ENCODE assay signal across 9 cellular contexts in the genomic region with DNA sequence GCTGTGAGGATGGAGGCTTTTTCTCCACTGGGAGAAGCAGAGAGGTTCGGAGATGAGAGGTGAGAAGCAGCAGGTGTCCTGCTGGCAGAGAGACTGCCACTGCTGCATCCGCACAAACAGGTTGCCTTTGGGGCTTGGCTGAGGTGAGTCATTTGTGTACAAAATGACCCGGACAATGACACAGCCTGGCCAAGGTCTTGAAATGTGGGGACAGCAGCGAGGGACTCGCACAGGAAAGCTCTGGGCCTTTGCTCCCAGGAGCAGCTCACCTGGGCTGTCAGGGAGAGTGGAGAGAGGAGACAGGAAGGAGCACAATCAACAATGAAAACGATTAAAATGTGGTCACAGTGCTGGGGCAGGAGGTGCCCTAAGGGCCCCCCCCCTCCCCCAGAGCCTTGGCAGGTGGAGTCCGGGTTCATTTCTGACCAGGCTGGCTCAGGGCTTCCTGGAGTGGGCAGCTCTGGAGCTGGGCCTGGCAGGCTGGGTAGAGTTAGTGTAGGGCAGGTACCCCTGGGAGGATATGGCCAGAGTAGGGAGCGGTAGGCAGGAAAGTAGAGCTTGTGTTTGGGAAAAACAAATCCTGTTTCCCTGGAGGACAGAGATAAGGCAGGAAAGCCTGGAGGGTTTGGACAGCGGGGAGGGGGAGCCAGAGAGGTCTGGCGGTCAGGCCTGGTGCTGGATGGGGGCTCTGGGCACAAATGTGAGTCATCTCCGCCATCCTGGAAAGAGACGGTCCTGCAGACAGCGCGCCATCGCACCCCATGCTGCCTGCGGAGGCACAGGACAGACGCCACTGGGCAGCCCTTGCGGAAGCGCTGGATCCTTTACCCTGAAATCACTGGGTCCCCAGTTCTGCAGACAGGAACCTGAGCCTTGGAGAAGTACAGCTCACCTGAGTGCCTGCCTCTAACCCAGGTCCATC. TPM values are rescaled to one million over a fixed set of nuclear protein-coding genes. Genes with fewer than 3 reads are reported as not detected.
DNase-seq lines count a peak whose midpoint lies in the region; ATAC-seq, FAIRE-seq and TF ChIP-seq lines count a peak whose summit lies in the region.
"Had no signal": no experiment of that assay in that cellular context is flagged by ENCODE, and none has a peak within 500 bp of the region (broad histone marks: within the 10 kb centered on the region; RNA-seq: fewer than 3 reads in every experiment).

No MANE protein-coding gene starts in this region.

- H3K9me3 ChIP-seq in kidney (ENCODE audit: control insufficient read depth in 1 of 2, low read length in 2 of 2) (peaks cover 0 to 4% of the 10 kb centered on the region in 2 donors), transverse colon (peaks cover 5 to 6% of the 10 kb centered on the region in 2 donors), ascending aorta (peaks cover 0 to 10% of the 10 kb centered on the region in 2 donors)
- H3K9me3 ChIP-seq: SJSA1 had no signal

- H3K36me3 ChIP-seq in kidney (ENCODE audit: control insufficient read depth in 1 of 2, insufficient read depth in 2 of 2, low read length in 2 of 2), result no peaks in the 10 kb centered on the region
- no peaks in the 10 kb centered on the region for H3K36me3 ChIP-seq in transverse colon
- H3K36me3 ChIP-seq in ascending aorta, result no peaks in the 10 kb centered on the region
- H3K36me3 ChIP-seq: SJSA1 had no signal

- H3K4me3 ChIP-seq in kidney (ENCODE audit: low read length in 2 of 2), result no peak overlapping the region
- no peak overlapping the region for H3K4me3 ChIP-seq in transverse colon
- no peak overlapping the region for H3K4me3 ChIP-seq in ascending aorta
- H3K4me3 ChIP-seq: SJSA1 had no signal

- H3K4me1 ChIP-seq in kidney (ENCODE audit: control insufficient read depth in 1 of 2, insufficient read depth in 1 of 2, low read depth in 1 of 2, low read length in 2 of 2) (peaks cover 15 to 34% of the 10 kb centered on the region in 2 donors), transverse colon (peaks cover 29 to 49% (median 47%) of the 10 kb centered on the region in 4 donors), ascending aorta (peaks cover 8 to 26% of the 10 kb centered on the region in 2 donors)

- intact Hi-C loops in kidney (cut with DNase I), result no loop called here
- intact Hi-C loops in transverse colon (cut with DNase I; ENCODE audit: low total_unique reads), result no loop called here
- intact Hi-C loops in ascending aorta (cut with DNase I), result no loop called here

- no peak overlapping the region for H3K27ac Mint-ChIP-seq in activated T-cell treated with anti-CD3 and anti-CD28 coated beads, Interleukin-2, amount 50 U/mL, for 72 hours
- peak overlapping the region; percentile 63 for H3K27ac Mint-ChIP-seq in activated naive CD4-positive, alpha-beta T cell treated with anti-CD3 and anti-CD28 coated beads, Interleukin-2, amount 50 U/mL, for 24 hours

- TF ChIP-seq EP300 in transverse colon (IDR thresholded peaks at IDR 0.05; ENCODE audit: low read depth), result no peak

- peaks cover 4 to 6% of the 10 kb centered on the region in 2 donors for H3K9me3 Mint-ChIP-seq in activated T-cell treated with anti-CD3 and anti-CD28 coated beads, Interleukin-2, amount 50 U/mL, for 72 hours
- H3K9me3 Mint-ChIP-seq in activated naive CD4-positive, alpha-beta T cell treated with anti-CD3 and anti-CD28 coated beads, Interleukin-2, amount 50 U/mL, for 24 hours, result peaks cover 4% of the 10 kb centered on the region

- H3K4me3 Mint-ChIP-seq in activated T-cell treated with anti-CD3 and anti-CD28 coated beads, Interleukin-2, amount 50 U/mL, for 72 hours, result peak overlapping the region; percentile 68 to 81
- H3K4me3 Mint-ChIP-seq in activated naive CD4-positive, alpha-beta T cell treated with anti-CD3 and anti-CD28 coated beads, Interleukin-2, amount 50 U/mL, for 24 hours, result peak overlapping the region; percentile 83

- no peak for DNase-seq in activated T-cell treated with anti-CD3 and anti-CD28 coated beads, Interleukin-2, amount 50 U/mL, for 72 hours
- no peak for DNase-seq in activated T-cell treated with anti-CD3 and anti-CD28 coated beads, Interleukin-2, amount 50 U/mL, for 48 hours
- DNase-seq in kidney (peak; percentile 81), transverse colon (peak; percentile 71), ascending aorta (ENCODE audit: low spot score in 2 of 2) (no peak)

- in situ Hi-C loops in transverse colon (cut with MboI; ENCODE audit: low pct_ligation_motif_present in 1 of 4, low pct_unique_long_range_greater_than_20kb in 1 of 4, low sequenced_read_pairs in 3 of 4), result loop anchor here in 3 of 4 donors (25.0 kb wide), 3 partner anchors 137 to 187 kb away; a partner anchor contains a TSS

- TF ChIP-seq CTCF in kidney (IDR thresholded peaks at IDR 0.05; ENCODE audit: borderline replicate concordance, extremely low read depth, insufficient read depth), result no peak
- TF ChIP-seq CTCF in transverse colon (IDR thresholded peaks at IDR 0.05), result peak in 1 of 5 experiments; percentile 35
- no peak for TF ChIP-seq CTCF in ascending aorta (IDR thresholded peaks at IDR 0.05)

- H3K27me3 ChIP-seq in transverse colon, result no peaks in the 10 kb centered on the region
- H3K27me3 ChIP-seq in ascending aorta, result no peaks in the 10 kb centered on the region
- H3K27me3 ChIP-seq: SJSA1 had no signal

- ATAC-seq in activated T-cell treated with anti-CD3 and anti-CD28 coated beads, Interleukin-2, amount 50 U/mL, for 72 hours (replicated peaks in 1 of 2), result no peak
- ATAC-seq in HG02981 (IDR thresholded peaks at IDR 0.05; ENCODE audit: unreplicated experiment) (no peak), HG03280 (IDR thresholded peaks at IDR 0.05; ENCODE audit: unreplicated experiment) (no peak)

- H3K4me1 Mint-ChIP-seq in activated T-cell treated with anti-CD3 and anti-CD28 coated beads, Interleukin-2, amount 50 U/mL, for 72 hours (ENCODE audit: low read depth), result peaks cover 39% of the 10 kb centered on the region
- H3K4me1 Mint-ChIP-seq in activated naive CD4-positive, alpha-beta T cell treated with anti-CD3 and anti-CD28 coated beads, Interleukin-2, amount 50 U/mL, for 24 hours, result peaks cover 33% of the 10 kb centered on the region

- H3K27me3 Mint-ChIP-seq in activated T-cell treated with anti-CD3 and anti-CD28 coated beads, Interleukin-2, amount 50 U/mL, for 72 hours (ENCODE audit: low read depth), result no peaks in the 10 kb centered on the region
- H3K27me3 Mint-ChIP-seq in activated naive CD4-positive, alpha-beta T cell treated with anti-CD3 and anti-CD28 coated beads, Interleukin-2, amount 50 U/mL, for 24 hours, result no peaks in the 10 kb centered on the region

- FAIRE-seq in kidney (lab: Jason Lieb, UNC), result no peak

- peak overlapping the region; percentile 63 to 72 for H3K27ac ChIP-seq in kidney (ENCODE audit: low read depth in 2 of 2, low read length in 2 of 2)
- H3K27ac ChIP-seq in transverse colon, result peak overlapping the region; percentile 77 to 81 (median 79)
- H3K27ac ChIP-seq in ascending aorta, result no peak overlapping the region
- H3K27ac ChIP-seq: SJSA1 had no signal

- peak; percentile 59 for TF ChIP-seq POLR2A in transverse colon (IDR thresholded peaks at IDR 0.05)

- peaks cover 5 to 7% of the 10 kb centered on the region in 2 donors for H3K36me3 Mint-ChIP-seq in activated T-cell treated with anti-CD3 and anti-CD28 coated beads, Interleukin-2, amount 50 U/mL, for 72 hours (ENCODE audit: insufficient read depth in 2 of 2)
- H3K36me3 Mint-ChIP-seq in activated naive CD4-positive, alpha-beta T cell treated with anti-CD3 and anti-CD28 coated beads, Interleukin-2, amount 50 U/mL, for 24 hours, result no peaks in the 10 kb centered on the region

- peak overlapping the region in 1 of 2 donors; percentile 36 for H3K9ac ChIP-seq in kidney (ENCODE audit: low read length in 2 of 2)

- WGBS in transverse colon (ENCODE audit: low coverage in 1 of 2), 2 donors, result 69% methylated on average over 19 of the region's 19 CpGs; no CpG with 5 or more reads in 1 of the 2 donors

RNA-seq across cellular contexts. Expression of a gene that starts 37.8 kb away (rescaled TPM):
- 1 to 10 TPM in 1 of 2 donors, under 1 TPM in 1; 0.83 to 1.3 TPM for total RNA-seq in activated T-cell treated with anti-CD3 and anti-CD28 coated beads, Interleukin-2, amount 50 U/mL, for 72 hours
- total RNA-seq in kidney, result 49.9 TPM
- polyA plus RNA-seq in kidney (ENCODE audit: insufficient read depth, low read depth, low replicate concordance), result 15.7 TPM
- 1 to 10 TPM in 2 of 4 donors, under 1 TPM in 2; 0.96 to 2.5 (median 1.4) TPM for total RNA-seq in transverse colon
- total RNA-seq in ascending aorta, result 10.5 TPM

RNA-seq across cellular contexts. Expression of a gene that starts 44.9 kb away (rescaled TPM):
- 10 to 100 TPM; 42.8 to 53.5 TPM for total RNA-seq in activated T-cell treated with anti-CD3 and anti-CD28 coated beads, Interleukin-2, amount 50 U/mL, for 72 hours
- total RNA-seq in kidney, result 58.2 TPM
- polyA plus RNA-seq in kidney (ENCODE audit: insufficient read depth, low read depth, low replicate concordance), result 12.1 TPM
- total RNA-seq in transverse colon, result 100 to 1,000 TPM; 146 to 981 (median 258) TPM
- 20.2 TPM for total RNA-seq in ascending aorta

Comparison
In these comparisons a context has a peak if more than half of its experiments do, and no peak if none do; other contexts are left out.
1. DNase-seq: peak in kidney (single experiment) and transverse colon (single experiment); none in activated T-cell treated with anti-CD3 and anti-CD28 coated beads, Interleukin-2, amount 50 U/mL, for 72 hours (0 of 2), activated T-cell treated with anti-CD3 and anti-CD28 coated beads, Interleukin-2, amount 50 U/mL, for 48 hours (0 of 2) and ascending aorta (0 of 2).
2. H3K27ac ChIP-seq: peak in kidney (2 of 2) and transverse colon (4 of 4); none in ascending aorta (0 of 2).